ENCODE assay signal across 4 cellular contexts in genomic region chr4:131738991-131739390, GRCh38.
DNase-seq lines count a peak whose midpoint lies in the region; FAIRE-seq and TF ChIP-seq lines count a peak whose summit lies in the region.
"Not testable (repeated sequence)": the region's sequence is repeated elsewhere in the genome, so short reads cannot be mapped to it uniquely, and the experiment has no call there.

No MANE protein-coding gene starts in this region.

- H3K27ac ChIP-seq in kidney (ENCODE audit: low read depth in 2 of 2, low read length in 2 of 2); sigmoid colon; spleen: not testable (repeated sequence)

- WGBS in sigmoid colon, 2 donors, result 95% methylated on average over 19 to 25 of the region's 26 CpGs
- WGBS in spleen, 5 donors, result 90 to 95% (median 94%) methylated on average over 12 to 21 of the region's 26 CpGs; no CpG with 5 or more reads in 2 of the 5 donors

- not testable (repeated sequence) for H3K9ac ChIP-seq in kidney (ENCODE audit: low read length in 2 of 2)

- TF ChIP-seq POLR2A in sigmoid colon (IDR thresholded peaks at IDR 0.05); spleen (IDR thresholded peaks at IDR 0.05): not testable (repeated sequence)

- FAIRE-seq in kidney (lab: Jason Lieb, UNC), result not testable (repeated sequence)

- not testable (repeated sequence) for H3K27me3 ChIP-seq in sigmoid colon; spleen (replicated peaks in 1 of 7)

- not testable (repeated sequence) for TF ChIP-seq CTCF in kidney (IDR thresholded peaks at IDR 0.05; ENCODE audit: borderline replicate concordance, extremely low read depth, insufficient read depth); sigmoid colon (IDR thresholded peaks at IDR 0.05); spleen (IDR thresholded peaks at IDR 0.05 in 8 of 11, conservative IDR thresholded peaks at IDR 0.05 in 3 of 11)

- not testable (repeated sequence) for H3K9me3 ChIP-seq in kidney (ENCODE audit: control insufficient read depth in 1 of 2, low read length in 2 of 2); sigmoid colon
- peaks cover 0 to 14% (median 0%) of the 10 kb centered on the region in 8 donors for H3K9me3 ChIP-seq in spleen

- DNase-seq in kidney (peak; percentile 57), posterior vena cava (ENCODE audit: low spot score) (peak; percentile 44), sigmoid colon (peak; percentile 40), spleen (peak; percentile 19)

- H3K36me3 ChIP-seq in kidney (ENCODE audit: control insufficient read depth in 1 of 2, insufficient read depth in 2 of 2, low read length in 2 of 2); sigmoid colon; spleen: not testable (repeated sequence)

- not testable (repeated sequence) for H3K4me1 ChIP-seq in kidney (ENCODE audit: control insufficient read depth in 1 of 2, insufficient read depth in 1 of 2, low read depth in 1 of 2, low read length in 2 of 2); sigmoid colon; spleen

- H3K4me3 ChIP-seq in kidney (ENCODE audit: low read length in 2 of 2); sigmoid colon; spleen: not testable (repeated sequence)

- intact Hi-C loops in kidney (cut with DNase I); posterior vena cava (cut with DNase I); sigmoid colon (cut with DNase I); spleen (cut with DNase I; ENCODE audit: low total_unique reads): not testable (repeated sequence)

- not testable (repeated sequence) for TF ChIP-seq EP300 in sigmoid colon (IDR thresholded peaks at IDR 0.05)
